Comparison of ENCODE assay signal across 8 cellular contexts in genomic region chr1:155080250-155081228, GRCh38. TPM values are rescaled to one million over a fixed set of nuclear protein-coding genes. Genes with fewer than 3 reads are reported as not detected.
DNase-seq lines count a peak whose midpoint lies in the region; ATAC-seq and TF ChIP-seq lines count a peak whose summit lies in the region.

No MANE protein-coding gene starts in this region.

- TF ChIP-seq RAD21 in Ishikawa (IDR thresholded peaks at IDR 0.05; ENCODE audit: low read depth) = no peak
- no peak for TF ChIP-seq RAD21 in SK-N-SH (IDR thresholded peaks at IDR 0.05; ENCODE audit: low read length)

- TF ChIP-seq CTCF in SK-N-SH (IDR thresholded peaks at IDR 0.05) = no peak
- TF ChIP-seq CTCF in esophagus squamous epithelium (IDR thresholded peaks at IDR 0.05) = no peak

- TF ChIP-seq POLR2A in esophagus squamous epithelium (IDR thresholded peaks at IDR 0.05) = no peak

- no peak overlapping the region for H3K27ac ChIP-seq in CD4-positive, CD25-positive, alpha-beta regulatory T cell (ENCODE audit: insufficient read depth, low read length, poor library complexity, severe bottlenecking)
- H3K27ac ChIP-seq in SK-N-SH (ENCODE audit: low read depth in 2 of 2, low read length in 1 of 2) (peak overlapping the region in 1 of 2 experiments; percentile 71; a peak in 2 of 4 replicates), esophagus squamous epithelium (peak overlapping the region in 3 of 4 donors; percentile 79 to 90 (median 82))

- 2% methylated on average over 11 of the region's 80 CpGs for WGBS in SK-N-SH (ENCODE audit: low lambda C conversion rate)
- 14% methylated on average over 3 of the region's 80 CpGs; no CpG with 5 or more reads in 1 of the 2 donors for WGBS in esophagus squamous epithelium, 2 donors

- H4K20me1 ChIP-seq in SK-N-SH (ENCODE audit: insufficient read depth) = no peaks in the 10 kb centered on the region

- ATAC-seq in CD4-positive, CD25-positive, alpha-beta regulatory T cell (ENCODE audit: low read depth in 2 of 2) = no peak
- no peak for ATAC-seq in HG02623 (IDR thresholded peaks at IDR 0.05; ENCODE audit: unreplicated experiment)

- no peaks in the 10 kb centered on the region for H3K9me2 ChIP-seq in SK-N-SH

- peak overlapping the region in 1 of 3 donors; percentile 66 for H3K27ac Mint-ChIP-seq in CD4-positive, CD25-positive, alpha-beta regulatory T cell

- intact Hi-C loops in esophagus squamous epithelium (cut with DNase I) = no loop called here

- peaks cover 0 to 56% (median 32%) of the 10 kb centered on the region in 4 donors for H3K4me1 Mint-ChIP-seq in CD4-positive, CD25-positive, alpha-beta regulatory T cell

- TF ChIP-seq EP300 in Ishikawa (IDR thresholded peaks at IDR 0.05; ENCODE audit: borderline replicate concordance) (no peak), SK-N-SH (IDR thresholded peaks at IDR 0.05; ENCODE audit: borderline replicate concordance in 1 of 2, low read depth in 1 of 2, low read length in 1 of 2) (no peak)

- H3K27me3 Mint-ChIP-seq in CD4-positive, CD25-positive, alpha-beta regulatory T cell = peaks cover 65% of the 10 kb centered on the region

- no peak overlapping the region for H3K9ac ChIP-seq in SK-N-SH

- H3K79me2 ChIP-seq in SK-N-SH (ENCODE audit: insufficient read depth) = no peaks in the 10 kb centered on the region

- no peak overlapping the region for H2AFZ ChIP-seq in SK-N-SH (ENCODE audit: low read depth)

- H3K9me3 ChIP-seq in CD4-positive, CD25-positive, alpha-beta regulatory T cell (ENCODE audit: control insufficient read depth in 2 of 2, low read length in 2 of 2) = no peaks in the 10 kb centered on the region
- H3K9me3 ChIP-seq in SK-N-SH (no peaks in the 10 kb centered on the region), esophagus squamous epithelium (no peaks in the 10 kb centered on the region)

- H3K4me2 ChIP-seq in SK-N-SH = peak overlapping the region; percentile 87

- peak overlapping the region; percentile 59 to 86 (median 76) for H3K4me3 Mint-ChIP-seq in CD4-positive, CD25-positive, alpha-beta regulatory T cell

- H3F3A ChIP-seq in SK-N-SH (replicated peaks; ENCODE audit: insufficient read depth) = peaks cover 10% of the 10 kb centered on the region

- POLR2A ChIA-PET in SK-N-SH (lab: Yijun Ruan, JAX) = interaction anchor here (0.8 to 1.9 kb wide), 5 partner anchors 10 to 101 kb away, joined by 3 to 5 read pairs (median 3); partner anchors contain the start of gene ADAM15

- H3K4me3 ChIP-seq in CD4-positive, CD25-positive, alpha-beta regulatory T cell (ENCODE audit: low read depth, low read length) = peak overlapping the region; percentile 60
- H3K4me3 ChIP-seq in SK-N-SH (ENCODE audit: low read depth in 2 of 2, low read length in 1 of 2) = peak overlapping the region; percentile 55 to 62; a peak in 3 of 4 replicates
- H3K4me3 ChIP-seq in esophagus squamous epithelium = peak overlapping the region; percentile 61 to 71 (median 64)

- H3K9me3 Mint-ChIP-seq in CD4-positive, CD25-positive, alpha-beta regulatory T cell = peaks cover 0 to 4% (median 0%) of the 10 kb centered on the region in 7 donors

- peak; percentile 16 to 40 (median 17) for DNase-seq in CD4-positive, CD25-positive, alpha-beta regulatory T cell
- peak; percentile 97 for DNase-seq in SK-N-SH
- DNase-seq in esophagus squamous epithelium (lab: John Stamatoyannopoulos, UW) = no peak
- DNase-seq in stimulated activated CD8-positive, alpha-beta memory T cell treated with anti-CD3 and anti-CD28 coated beads, Interleukin-4, amount 100 ng/mL, for 48 hours = peak; percentile 48
- DNase-seq in SIG-M5 treated with dmso at 0.1 percent for 504 hours (lab: John Stamatoyannopoulos, UW; ENCODE audit: unreplicated experiment) = no peak
- no peak for DNase-seq in NCI-H2081 treated with DMSO at 0.1 percent for 48 hours (lab: John Stamatoyannopoulos, UW)

- CTCF ChIA-PET in SK-N-SH (lab: Yijun Ruan, JAX) = interaction anchor here (0.8 to 29.9 kb wide), 10 partner anchors 11 to 113 kb away, joined by 3 to 573 read pairs (median 8); partner anchors contain the start of genes ADAM15, DCST1, DCST2 and EFNA4

- no peaks in the 10 kb centered on the region for H3K36me3 ChIP-seq in CD4-positive, CD25-positive, alpha-beta regulatory T cell (ENCODE audit: control insufficient read depth, insufficient read depth, low read length)
- H3K36me3 ChIP-seq in SK-N-SH (replicated peaks in 1 of 2; ENCODE audit: control insufficient read depth in 1 of 2, insufficient read depth in 2 of 2, low read length in 1 of 2) = no peaks in the 10 kb centered on the region
- no peaks in the 10 kb centered on the region for H3K36me3 ChIP-seq in esophagus squamous epithelium

- no peaks in the 10 kb centered on the region for H3K36me3 Mint-ChIP-seq in CD4-positive, CD25-positive, alpha-beta regulatory T cell

- H3K4me1 ChIP-seq in CD4-positive, CD25-positive, alpha-beta regulatory T cell (ENCODE audit: control insufficient read depth, insufficient read depth, low read length, poor library complexity, severe bottlenecking) = peaks cover 59% of the 10 kb centered on the region
- peaks cover 21 to 25% of the 10 kb centered on the region in 2 experiments; a peak in 3 of 4 replicates for H3K4me1 ChIP-seq in SK-N-SH (ENCODE audit: control insufficient read depth in 1 of 2, insufficient read depth in 2 of 2, low read depth in 1 of 2, low read length in 1 of 2)
- H3K4me1 ChIP-seq in esophagus squamous epithelium = peaks cover 63 to 76% (median 66%) of the 10 kb centered on the region in 3 donors

- H3K27me3 ChIP-seq in CD4-positive, CD25-positive, alpha-beta regulatory T cell (ENCODE audit: control insufficient read depth, insufficient read depth, low read length) = peaks cover 20% of the 10 kb centered on the region
- H3K27me3 ChIP-seq in SK-N-SH (ENCODE audit: insufficient read depth) = peaks cover 23% of the 10 kb centered on the region
- peaks cover 0 to 59% (median 20%) of the 10 kb centered on the region in 4 donors for H3K27me3 ChIP-seq in esophagus squamous epithelium

TF ChIP-seq in Ishikawa, 13 proteins besides CTCF, POLR2A, EP300 and RAD21 (continues in another document):
- peak; percentile 68 for TF ChIP-seq MAX (IDR thresholded peaks at IDR 0.05)
- TF ChIP-seq ZBTB7A (IDR thresholded peaks at IDR 0.05; ENCODE audit: low read depth) = peak; percentile 98

TF ChIP-seq in SK-N-SH, 30 proteins besides CTCF, POLR2A, EP300 and RAD21 (continues in another document):
- TF ChIP-seq USF1 (IDR thresholded peaks at IDR 0.05; ENCODE audit: borderline replicate concordance, low read depth) = peak; percentile 92
- peak; percentile 97 for TF ChIP-seq USF2 (IDR thresholded peaks at IDR 0.05; ENCODE audit: borderline replicate concordance, low read depth, low read length)
- TF ChIP-seq RCOR1 (IDR thresholded peaks at IDR 0.05; ENCODE audit: low read length) = peak; percentile 83

RNA-seq across cellular contexts. Expression of gene EFNA3, which starts 1.9 kb away (rescaled TPM):
- 0.52 TPM for total RNA-seq in CD4-positive, CD25-positive, alpha-beta regulatory T cell
- polyA plus RNA-seq in CD4-positive, CD25-positive, alpha-beta regulatory T cell = 1 to 10 TPM in 1 of 4 donors, under 1 TPM in 3; 0.42 to 1.2 (median 0.69) TPM
- 5.5 and 6.0 TPM in 2 replicates for polyA plus RNA-seq in SK-N-SH (2012; rRNA removed)
- 3.2 and 4.5 TPM in 2 replicates for polyA plus RNA-seq in SK-N-SH (2012; cell fraction: cytosol; rRNA removed)
- 4.0 and 4.7 TPM in 2 replicates for polyA plus RNA-seq in SK-N-SH (2012; cell fraction: nucleus; rRNA removed)
- total RNA-seq in esophagus squamous epithelium = 10 to 100 TPM; 20.0 to 25.8 (median 21.1) TPM

RNA-seq across cellular contexts. Expression of gene EFNA4, which starts 17.0 kb away (rescaled TPM):
- total RNA-seq in CD4-positive, CD25-positive, alpha-beta regulatory T cell = 6.1 TPM
- polyA plus RNA-seq in CD4-positive, CD25-positive, alpha-beta regulatory T cell = 1 to 10 TPM; 2.5 to 5.9 (median 4.2) TPM
- 15.9 and 17.7 TPM in 2 replicates for polyA plus RNA-seq in SK-N-SH (2012; rRNA removed)
- polyA plus RNA-seq in SK-N-SH (2012; cell fraction: cytosol; rRNA removed) = 10.7 and 13.4 TPM in 2 replicates
- 13.1 and 14.8 TPM in 2 replicates for polyA plus RNA-seq in SK-N-SH (2012; cell fraction: nucleus; rRNA removed)
- 10 to 100 TPM in 3 of 4 donors, 1 to 10 TPM in 1; 8.1 to 22.9 (median 12.2) TPM for total RNA-seq in esophagus squamous epithelium

RNA-seq across cellular contexts. Expression of gene ADAM15, which starts 29.4 kb away (rescaled TPM):
- total RNA-seq in CD4-positive, CD25-positive, alpha-beta regulatory T cell = 31.5 TPM
- 10 to 100 TPM in 3 of 4 donors, 1 to 10 TPM in 1; 9.8 to 24.7 (median 17.2) TPM for polyA plus RNA-seq in CD4-positive, CD25-positive, alpha-beta regulatory T cell
- polyA plus RNA-seq in SK-N-SH (2012; rRNA removed) = 60.1 and 64.1 TPM in 2 replicates
- polyA plus RNA-seq in SK-N-SH (2012; cell fraction: cytosol; rRNA removed) = 20.4 and 37.5 TPM in 2 replicates
- polyA plus RNA-seq in SK-N-SH (2012; cell fraction: nucleus; rRNA removed) = 106 and 138 TPM in 2 replicates
- total RNA-seq in esophagus squamous epithelium = 100 to 1,000 TPM; 135 to 194 (median 183) TPM

RNA-seq across cellular contexts. Expression of gene DCST1, which starts 46.9 kb away (rescaled TPM):
- total RNA-seq in CD4-positive, CD25-positive, alpha-beta regulatory T cell = 0.32 TPM
- not detected for polyA plus RNA-seq in CD4-positive, CD25-positive, alpha-beta regulatory T cell
- not detected in 2 replicates for polyA plus RNA-seq in SK-N-SH (2012; rRNA removed)
- not detected in 2 replicates for polyA plus RNA-seq in SK-N-SH (2012; cell fraction: cytosol; rRNA removed)
- 0.06 and 0.16 TPM in 2 replicates for polyA plus RNA-seq in SK-N-SH (2012; cell fraction: nucleus; rRNA removed)
- total RNA-seq in esophagus squamous epithelium = under 1 TPM in 1 of 4 donors, not detected in 3; 0.19 TPM

RNA-seq across cellular contexts. Expression of gene DCST2, which starts 47.0 kb away (rescaled TPM):
- total RNA-seq in CD4-positive, CD25-positive, alpha-beta regulatory T cell = 1.4 TPM
- polyA plus RNA-seq in CD4-positive, CD25-positive, alpha-beta regulatory T cell = not detected
- 0.76 and 1.1 TPM in 2 replicates for polyA plus RNA-seq in SK-N-SH (2012; rRNA removed)
- polyA plus RNA-seq in SK-N-SH (2012; cell fraction: cytosol; rRNA removed) = 0.13 and 0.31 TPM in 2 replicates
- 8.7 and 9.6 TPM in 2 replicates for polyA plus RNA-seq in SK-N-SH (2012; cell fraction: nucleus; rRNA removed)
- 1 to 10 TPM in 1 of 4 donors, under 1 TPM in 3; 0.11 to 8.2 (median 0.18) TPM for total RNA-seq in esophagus squamous epithelium

Comparison
In these comparisons a context has a peak if more than half of its experiments do, and no peak if none do; other contexts are left out.
1. DNase-seq: peak in CD4-positive, CD25-positive, alpha-beta regulatory T cell (3 of 3), SK-N-SH (single experiment) and stimulated activated CD8-positive, alpha-beta memory T cell treated with anti-CD3 and anti-CD28 coated beads, Interleukin-4, amount 100 ng/mL, for 48 hours (single experiment); none in esophagus squamous epithelium (single experiment), SIG-M5 treated with dmso at 0.1 percent for 504 hours (single experiment) and NCI-H2081 treated with DMSO at 0.1 percent for 48 hours (single experiment).
2. RNA of gene EFNA3, which starts 1.9 kb away (total RNA-seq): 20.0 to 25.8 TPM in esophagus squamous epithelium; 0.52 TPM in CD4-positive, CD25-positive, alpha-beta regulatory T cell (single experiment); every median in the first group is over 10 times any median in the second.
3. Peak in every context shown above with its lines, with median percentiles within 50 percentile points of each other: H3K4me3 ChIP-seq.